ENCODE assay signal across 8 cellular contexts in the genomic region with DNA sequence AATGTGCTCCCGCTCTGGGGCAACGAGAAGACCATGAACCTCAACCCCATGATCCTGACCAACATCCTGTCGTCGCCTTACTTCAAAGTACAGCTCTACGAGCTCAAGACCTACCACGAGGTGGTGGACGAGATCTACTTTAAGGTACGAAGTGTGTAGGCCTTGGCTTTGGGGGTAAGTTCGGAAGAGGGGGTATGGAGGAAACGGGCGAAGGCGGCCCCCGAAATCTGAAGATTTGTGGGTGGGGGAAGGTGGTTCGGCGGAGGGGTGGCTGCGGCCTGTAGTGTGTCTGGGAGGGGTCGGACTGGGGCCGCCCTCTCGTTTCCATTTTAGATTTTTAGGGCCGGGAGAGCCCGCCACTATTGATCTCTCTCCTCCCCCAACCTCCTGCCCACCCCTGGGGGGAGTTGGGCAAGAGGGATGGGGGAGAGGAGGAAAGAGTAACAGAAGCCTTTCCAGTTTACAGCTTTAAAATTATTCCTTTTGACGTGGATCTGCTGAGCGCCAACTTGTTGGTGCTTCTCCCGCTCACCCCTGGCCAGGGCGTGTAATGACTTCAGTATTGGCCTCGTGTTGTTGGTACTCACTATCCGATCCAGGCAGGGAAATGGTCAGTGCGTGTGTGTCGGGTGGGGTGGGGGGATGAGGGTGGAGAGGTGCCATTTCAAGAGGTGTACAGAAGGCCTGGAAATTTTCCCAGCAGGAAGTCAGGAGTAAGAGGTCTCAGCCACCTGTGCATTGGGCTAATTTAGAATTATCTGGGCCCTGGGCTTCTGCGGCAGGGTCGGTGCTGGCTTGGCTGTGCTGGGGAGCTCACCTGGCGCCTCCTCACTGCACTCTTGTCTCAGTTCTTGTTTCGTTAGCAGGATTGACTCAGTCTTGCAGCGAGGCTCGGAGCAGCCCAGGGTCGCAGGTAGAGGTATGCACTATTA.
DNase-seq lines count a peak whose midpoint lies in the region; ATAC-seq lines count a peak whose summit lies in the region.

No MANE protein-coding gene starts in this region.

- no peaks in the 10 kb centered on the region for H3K9me3 ChIP-seq in effector memory CD4-positive, alpha-beta T cell (ENCODE audit: control insufficient read depth, low read length)

- peak; percentile 69 to 70 for DNase-seq in AML-193 (lab: John Stamatoyannopoulos, UW)
- DNase-seq in NCI-H524 treated with DMSO at 0.1 percent for 48 hours (lab: John Stamatoyannopoulos, UW), result peak; percentile 77
- peak; percentile 77 for DNase-seq in activated CD8-positive, alpha-beta memory T cell treated with anti-CD3 and anti-CD28 coated beads for 24 hours
- peak in 2 of 3 donors; percentile 78 for DNase-seq in effector memory CD4-positive, alpha-beta T cell
- DNase-seq in midbrain (lab: John Stamatoyannopoulos, UW), result peak; percentile 36
- peak; percentile 43 for DNase-seq in stimulated activated CD8-positive, alpha-beta memory T cell treated with anti-CD3 and anti-CD28 coated beads, Interleukin-7, amount 100 ng/mL, for 24 hours (ENCODE audit: low read depth)

- peak; percentile 49 for ATAC-seq in GM19023 (IDR thresholded peaks at IDR 0.05; ENCODE audit: unreplicated experiment)
- peak; percentile 57 for ATAC-seq in HG03196 (IDR thresholded peaks at IDR 0.05; ENCODE audit: unreplicated experiment)

- H3K4me1 ChIP-seq in effector memory CD4-positive, alpha-beta T cell (ENCODE audit: control insufficient read depth, insufficient read depth, low read length, poor library complexity, severe bottlenecking), result peaks cover 21% of the 10 kb centered on the region

- H3K4me3 ChIP-seq in effector memory CD4-positive, alpha-beta T cell (ENCODE audit: insufficient read depth, low read depth, low read length, poor library complexity, severe bottlenecking), result peak overlapping the region; percentile 65

- peak overlapping the region; percentile 97 for H3K27ac ChIP-seq in effector memory CD4-positive, alpha-beta T cell (ENCODE audit: insufficient read depth, low read length, poor library complexity, severe bottlenecking)

- no peaks in the 10 kb centered on the region for H3K27me3 ChIP-seq in effector memory CD4-positive, alpha-beta T cell (replicated peaks; ENCODE audit: control insufficient read depth, insufficient read depth, low read length, poor library complexity, severe bottlenecking)

- peaks cover 18% of the 10 kb centered on the region for H3K36me3 ChIP-seq in effector memory CD4-positive, alpha-beta T cell (ENCODE audit: control insufficient read depth, insufficient read depth, low read length)

Comparison
In these comparisons a context has a peak if more than half of its experiments do, and no peak if none do; other contexts are left out.
1. Peak in every context shown above with its lines: DNase-seq, ATAC-seq, H3K4me3 ChIP-seq and H3K27ac ChIP-seq.